Comparison of ENCODE assay signal across 29 cellular contexts in genomic region chr2:226611196-226611943, GRCh38.
DNase-seq lines count a peak whose midpoint lies in the region; ATAC-seq, FAIRE-seq and TF ChIP-seq lines count a peak whose summit lies in the region.
"Had no signal": no experiment of that assay in that cellular context is flagged by ENCODE, and none has a peak within 500 bp of the region (broad histone marks: within the 10 kb centered on the region; RNA-seq: fewer than 3 reads in every experiment).

No MANE protein-coding gene starts in this region.

- H3K27me3 ChIP-seq in foreskin keratinocyte = no peaks in the 10 kb centered on the region
- H3K27me3 ChIP-seq in small intestine (ENCODE audit: control insufficient read depth in 2 of 2, insufficient read depth in 2 of 2, low read length in 2 of 2) = no peaks in the 10 kb centered on the region
- H3K27me3 ChIP-seq: colonic mucosa, heart left ventricle, pancreas, Peyer's patch, upper lobe of left lung had no signal

- H3K4me1 ChIP-seq in foreskin keratinocyte (peaks cover 9% of the 10 kb centered on the region), small intestine (ENCODE audit: control insufficient read depth in 2 of 2, insufficient read depth in 1 of 2, low read depth in 1 of 2, low read length in 1 of 2) (no peaks in the 10 kb centered on the region)
- H3K4me1 ChIP-seq: colonic mucosa, HAP-1, heart left ventricle, pancreas, Peyer's patch, upper lobe of left lung had no signal

- 74 to 79% (median 78%) methylated on average over 4 of the region's 4 CpGs for WGBS in small intestine, 3 donors

- ATAC-seq in foreskin keratinocyte = peak; percentile 2
- ATAC-seq in GM18867 (IDR thresholded peaks at IDR 0.05; ENCODE audit: unreplicated experiment) = no peak
- ATAC-seq in GM18861 (IDR thresholded peaks at IDR 0.05; ENCODE audit: unreplicated experiment) = no peak
- ATAC-seq: heart left ventricle, pancreas had no signal

- no peaks in the 10 kb centered on the region for H3K36me3 ChIP-seq in small intestine (ENCODE audit: control insufficient read depth in 2 of 2, insufficient read depth in 2 of 2, low read length in 2 of 2)
- H3K36me3 ChIP-seq: colonic mucosa, HAP-1, heart left ventricle, pancreas, Peyer's patch, upper lobe of left lung had no signal

- H3K27ac ChIP-seq in foreskin keratinocyte = peak overlapping the region; percentile 31
- H3K27ac ChIP-seq in small intestine (ENCODE audit: low read depth in 1 of 2, low read length in 1 of 2) = peak overlapping the region in 1 of 2 donors; percentile 34
- H3K27ac ChIP-seq: colonic mucosa, heart left ventricle, pancreas, Peyer's patch, upper lobe of left lung had no signal

- DNase-seq in EH (ENCODE audit: low read depth) = peak; percentile 29
- peak; percentile 65 for DNase-seq in RCC 7860 (ENCODE audit: low spot score)
- no peak for DNase-seq in foreskin keratinocyte
- peak; percentile 6 for DNase-seq in small intestine
- no peak for DNase-seq in SHP77 treated with DMSO at 0.1 percent for 48 hours (lab: John Stamatoyannopoulos, UW)
- DNase-seq: activated CD4-positive, alpha-beta memory T cell treated with anti-CD3 and anti-CD28 coated beads for 36 hours; activated CD4-positive, CD25-positive, alpha-beta regulatory T cell treated with anti-CD3 and anti-CD28 coated beads, Interleukin-2, amount 50 U/mL, for 72 hours; amygdala; CD4-positive, CD25-positive, alpha-beta regulatory T cell; colonic mucosa; effector CD8-positive, alpha-beta T cell; erythroblast; heart left ventricle; Kasumi-1; NCI-H1694 treated with DMSO at 0.1 percent for 48 hours; NCI-H524 treated with DMSO at 0.1 percent for 48 hours; NK-92 treated with Interleukin-12 subunit alpha and Interleukin-12 subunit beta, amount 100 ng/mL, for 24 hours; pancreas; Peyer's patch; retina; stimulated activated CD4-positive, alpha-beta T cell treated with anti-CD3 and anti-CD28 coated beads, Interleukin-12 subunit alpha, Interleukin-12 subunit beta, amount 100 ng/mL, for 4 hours; stimulated activated CD4-positive, alpha-beta T cell treated with anti-CD3 and anti-CD28 coated beads, Interleukin-4, amount 100 ng/mL, for 1 hour; upper lobe of left lung had no signal

- FAIRE-seq in RCC 7860 (lab: Jason Lieb, UNC) (peak; percentile 82), small intestine (lab: Jason Lieb, UNC) (no peak)
- FAIRE-seq: GM12892, pancreas, TTC549 had no signal

- H3K9me3 ChIP-seq in small intestine (ENCODE audit: control insufficient read depth, low read depth) = no peaks in the 10 kb centered on the region
- H3K9me3 ChIP-seq: colonic mucosa, HAP-1, heart left ventricle, pancreas, Peyer's patch, upper lobe of left lung had no signal

- no peak overlapping the region for H3K4me3 ChIP-seq in small intestine (ENCODE audit: low read depth in 1 of 2, low read length in 2 of 2)
- H3K4me3 ChIP-seq: colonic mucosa, HAP-1, heart left ventricle, lung, pancreas, Peyer's patch, upper lobe of left lung had no signal

- no peak for TF ChIP-seq CTCF in foreskin keratinocyte (conservative IDR thresholded peaks at IDR 0.05)

Comparison
In these comparisons a context has a peak if more than half of its experiments do, and no peak if none do; other contexts are left out.
1. DNase-seq: peak in EH (single experiment), RCC 7860 (single experiment) and small intestine (single experiment); none in foreskin keratinocyte (0 of 2) and SHP77 treated with DMSO at 0.1 percent for 48 hours (single experiment).